ENCODE assay signal across 17 cellular contexts in genomic region chr15:86328658-86329057, GRCh38.
DNase-seq lines count a peak whose midpoint lies in the region; ATAC-seq and TF ChIP-seq lines count a peak whose summit lies in the region.
"Had no signal": no experiment of that assay in that cellular context is flagged by ENCODE, and none has a peak within 500 bp of the region (broad histone marks: within the 10 kb centered on the region; RNA-seq: fewer than 3 reads in every experiment).

No MANE protein-coding gene starts in this region.

- H3K27ac ChIP-seq in SK-N-SH (ENCODE audit: low read depth in 2 of 2, low read length in 1 of 2) (no peak overlapping the region), RWPE2 (ENCODE audit: poor library complexity, severe bottlenecking) (peak overlapping the region; percentile 67), upper lobe of left lung (no peak overlapping the region)
- H3K27ac ChIP-seq: 22Rv1, BLaER1, GM23248 had no signal

- H3K4me3 Mint-ChIP-seq in stimulated activated naive CD8-positive, alpha-beta T cell treated with anti-CD3 and anti-CD28 coated beads, Interleukin-15, amount 100 ng/mL, for 72 hours: no peak overlapping the region
- H3K4me3 Mint-ChIP-seq: CD8-positive, alpha-beta memory T cell; IgD-negative memory B cell had no signal

- H3K4me1 ChIP-seq in SK-N-SH (ENCODE audit: control insufficient read depth in 1 of 2, insufficient read depth in 2 of 2, low read depth in 1 of 2, low read length in 1 of 2) (no peaks in the 10 kb centered on the region), RWPE2 (ENCODE audit: insufficient read depth, poor library complexity, severe bottlenecking) (peaks cover 19% of the 10 kb centered on the region), upper lobe of left lung (no peaks in the 10 kb centered on the region)
- H3K4me1 ChIP-seq: BLaER1, Caco-2 had no signal

- 9% methylated on average over 2 of the region's 2 CpGs for WGBS in SK-N-SH (ENCODE audit: low lambda C conversion rate)
- WGBS in upper lobe of left lung, 2 donors: 93 to 100% methylated on average over 2 of the region's 2 CpGs

- H3K27me3 ChIP-seq in SK-N-SH (ENCODE audit: insufficient read depth) (no peaks in the 10 kb centered on the region), RWPE2 (ENCODE audit: insufficient read depth, poor library complexity, severe bottlenecking) (no peaks in the 10 kb centered on the region), upper lobe of left lung (no peaks in the 10 kb centered on the region)
- H3K27me3 ChIP-seq: BLaER1 had no signal

- no peak for TF ChIP-seq RAD21 in SK-N-SH (IDR thresholded peaks at IDR 0.05; ENCODE audit: low read length)

- POLR2A ChIA-PET in SK-N-SH (lab: Yijun Ruan, JAX): no interaction called here

- DNase-seq in SK-N-SH: no peak
- DNase-seq in RWPE2 (ENCODE audit: low spot score): no peak
- DNase-seq in myocyte (ENCODE audit: low read depth): peak; percentile 39
- no peak for DNase-seq in upper lobe of left lung
- no peak for DNase-seq in pons (ENCODE audit: low spot score)
- DNase-seq in stimulated activated naive CD8-positive, alpha-beta T cell treated with anti-CD3 and anti-CD28 coated beads, Interleukin-15, amount 100 ng/mL, for 72 hours: no peak
- DNase-seq: AML-193; Caco-2; CD8-positive, alpha-beta memory T cell; DND-41; GF-D8; GM23248; H7 had no signal

- no peak overlapping the region for H3K27ac Mint-ChIP-seq in stimulated activated naive CD8-positive, alpha-beta T cell treated with anti-CD3 and anti-CD28 coated beads, Interleukin-15, amount 100 ng/mL, for 72 hours
- H3K27ac Mint-ChIP-seq: CD8-positive, alpha-beta memory T cell; IgD-negative memory B cell had no signal

- TF ChIP-seq POLR2A in upper lobe of left lung (IDR thresholded peaks at IDR 0.05): no peak

- H3K4me1 Mint-ChIP-seq in stimulated activated naive CD8-positive, alpha-beta T cell treated with anti-CD3 and anti-CD28 coated beads, Interleukin-15, amount 100 ng/mL, for 72 hours: no peaks in the 10 kb centered on the region
- H3K4me1 Mint-ChIP-seq: CD8-positive, alpha-beta memory T cell; IgD-negative memory B cell had no signal

- no peak overlapping the region for H2AFZ ChIP-seq in SK-N-SH (ENCODE audit: low read depth)
- H2AFZ ChIP-seq: GM23248 had no signal

- H3K36me3 ChIP-seq in SK-N-SH (replicated peaks in 1 of 2; ENCODE audit: control insufficient read depth in 1 of 2, insufficient read depth in 2 of 2, low read length in 1 of 2) (no peaks in the 10 kb centered on the region), RWPE2 (ENCODE audit: low read depth) (no peaks in the 10 kb centered on the region), upper lobe of left lung (no peaks in the 10 kb centered on the region)
- H3K36me3 ChIP-seq: BLaER1 had no signal

- TF ChIP-seq CTCF in SK-N-SH (IDR thresholded peaks at IDR 0.05) (no peak), RWPE2 (IDR thresholded peaks at IDR 0.05; ENCODE audit: poor library complexity, severe bottlenecking) (no peak), upper lobe of left lung (IDR thresholded peaks at IDR 0.05) (no peak)

- H3K9ac ChIP-seq in SK-N-SH: no peak overlapping the region
- H3K9ac ChIP-seq: BLaER1, GM23248 had no signal

- no peaks in the 10 kb centered on the region for H3K27me3 Mint-ChIP-seq in stimulated activated naive CD8-positive, alpha-beta T cell treated with anti-CD3 and anti-CD28 coated beads, Interleukin-15, amount 100 ng/mL, for 72 hours

- no peak for ATAC-seq in SK-N-SH treated with all-trans-retinoic acid at 6 μM for 48 hours
- ATAC-seq in RWPE2 (ENCODE audit: low read depth): no peak
- no peak for ATAC-seq in upper lobe of left lung (ENCODE audit: low FRiP score in 2 of 2)
- ATAC-seq in stimulated activated naive CD8-positive, alpha-beta T cell treated with anti-CD3 and anti-CD28 coated beads, Interleukin-15, amount 100 ng/mL, for 72 hours: no peak

- TF ChIP-seq EP300 in SK-N-SH (IDR thresholded peaks at IDR 0.05; ENCODE audit: borderline replicate concordance in 1 of 2, low read depth in 1 of 2, low read length in 1 of 2) (no peak), upper lobe of left lung (IDR thresholded peaks at IDR 0.05) (no peak)

- no peaks in the 10 kb centered on the region for H3K79me2 ChIP-seq in SK-N-SH (ENCODE audit: insufficient read depth)

- H3K9me3 Mint-ChIP-seq in stimulated activated naive CD8-positive, alpha-beta T cell treated with anti-CD3 and anti-CD28 coated beads, Interleukin-15, amount 100 ng/mL, for 72 hours: peaks cover 0 to 5% of the 10 kb centered on the region in 2 donors

- H3K9me3 ChIP-seq in SK-N-SH (peaks cover 7% of the 10 kb centered on the region; the same call in 1 of the 2 replicates), RWPE2 (ENCODE audit: severe bottlenecking) (peaks cover 16% of the 10 kb centered on the region), upper lobe of left lung (peaks cover 0 to 19% (median 12%) of the 10 kb centered on the region in 4 donors)
- H3K9me3 ChIP-seq: Caco-2 had no signal

- CTCF ChIA-PET in SK-N-SH (lab: Yijun Ruan, JAX): no interaction called here

- H3K4me3 ChIP-seq in SK-N-SH (ENCODE audit: low read depth in 2 of 2, low read length in 1 of 2): no peak overlapping the region
- H3K4me3 ChIP-seq in RWPE2 (ENCODE audit: severe bottlenecking): no peak overlapping the region
- no peak overlapping the region for H3K4me3 ChIP-seq in upper lobe of left lung
- H3K4me3 ChIP-seq: BLaER1, GM23248 had no signal

- H3K4me2 ChIP-seq in SK-N-SH: no peak overlapping the region
- H3K4me2 ChIP-seq: BLaER1 had no signal

- H3F3A ChIP-seq in SK-N-SH (replicated peaks; ENCODE audit: insufficient read depth): no peaks in the 10 kb centered on the region

- no peaks in the 10 kb centered on the region for H3K9me2 ChIP-seq in SK-N-SH

- H4K20me1 ChIP-seq in SK-N-SH (ENCODE audit: insufficient read depth): no peaks in the 10 kb centered on the region
- H4K20me1 ChIP-seq: BLaER1 had no signal

TF ChIP-seq in SK-N-SH, 30 proteins besides CTCF, POLR2A, EP300 and RAD21:
- TF ChIP-seq FOSL2 (IDR thresholded peaks at IDR 0.05; ENCODE audit: borderline replicate concordance, low read depth) (no peak), GABPA (IDR thresholded peaks at IDR 0.05; ENCODE audit: low read depth) (no peak), REST (IDR thresholded peaks at IDR 0.05; ENCODE audit: low read depth, low read length) (peak; percentile 34; the same call in 1 of the 2 replicates)

TF ChIP-seq in SK-N-SH treated with all-trans-retinoic acid at 6 μM for 48 hours, 23 proteins besides CTCF, POLR2A, EP300 and RAD21 (continues in another document):
- TF ChIP-seq ISL1 (CRISPR knock-in tag; IDR thresholded peaks at IDR 0.05): no peak
- no peak for TF ChIP-seq TCF4 (CRISPR knock-in tag; IDR thresholded peaks at IDR 0.05; ENCODE audit: borderline replicate concordance)
- TF ChIP-seq PATZ1 (CRISPR knock-in tag; IDR thresholded peaks at IDR 0.05; ENCODE audit: borderline replicate concordance): no peak
- TF ChIP-seq ZC3H10 (CRISPR knock-in tag; IDR thresholded peaks at IDR 0.05): no peak
- TF ChIP-seq OSR1 (CRISPR knock-in tag; IDR thresholded peaks at IDR 0.05): no peak
- TF ChIP-seq CREB5 (CRISPR knock-in tag; IDR thresholded peaks at IDR 0.05; ENCODE audit: low read depth): no peak
- no peak for TF ChIP-seq TSHZ2 (CRISPR knock-in tag; IDR thresholded peaks at IDR 0.05)
- no peak for TF ChIP-seq TOX (CRISPR knock-in tag; IDR thresholded peaks at IDR 0.05; ENCODE audit: borderline replicate concordance)
